Comparison of ENCODE assay signal across 9 cellular contexts in genomic region chr17:82384730-82385429, GRCh38. TPM values are rescaled to one million over a fixed set of nuclear protein-coding genes. Genes with fewer than 3 reads are reported as not detected.
A peak's percentile ranks its signal among the peaks of the same experiment; 100 is the strongest.
DNase-seq lines count a peak whose midpoint lies in the region; ATAC-seq and TF ChIP-seq lines count a peak whose summit lies in the region.
"Had no signal": no experiment of that assay in that cellular context is flagged by ENCODE, and none has a peak within 500 bp of the region (broad histone marks: within the 10 kb centered on the region; RNA-seq: fewer than 3 reads in every experiment).

No MANE protein-coding gene starts in this region.

- TF ChIP-seq CTCF in brain microvascular endothelial cell (IDR thresholded peaks at IDR 0.05; ENCODE audit: low read depth, low read length, missing control alignments), result no peak
- TF ChIP-seq CTCF in osteocyte (IDR thresholded peaks at IDR 0.05), result no peak

- peaks cover 61% of the 10 kb centered on the region for H3K27me3 Mint-ChIP-seq in stimulated activated naive CD8-positive, alpha-beta T cell treated with anti-CD3 and anti-CD28 coated beads, Interleukin-15, amount 100 ng/mL, for 72 hours
- H3K27me3 Mint-ChIP-seq in activated T-cell treated with anti-CD3 and anti-CD28 coated beads, Interleukin-2, amount 50 U/mL, for 4 hours (ENCODE audit: low read depth), result peaks cover 33% of the 10 kb centered on the region
- peaks cover 13% of the 10 kb centered on the region for H3K27me3 Mint-ChIP-seq in osteocyte (ENCODE audit: unreplicated experiment)

- peaks cover 11% of the 10 kb centered on the region for H3K4me1 Mint-ChIP-seq in stimulated activated naive CD8-positive, alpha-beta T cell treated with anti-CD3 and anti-CD28 coated beads, Interleukin-15, amount 100 ng/mL, for 72 hours
- peaks cover 3% of the 10 kb centered on the region for H3K4me1 Mint-ChIP-seq in activated T-cell treated with anti-CD3 and anti-CD28 coated beads, Interleukin-2, amount 50 U/mL, for 4 hours (ENCODE audit: low read depth)
- peaks cover 11% of the 10 kb centered on the region for H3K4me1 Mint-ChIP-seq in osteocyte (ENCODE audit: unreplicated experiment)

- no peaks in the 10 kb centered on the region for H3K36me3 ChIP-seq in brain microvascular endothelial cell (replicated peaks)

- DNase-seq in DMS79 (lab: John Stamatoyannopoulos, UW) (peak; percentile 53), NCI-H1694 treated with DMSO at 0.1 percent for 48 hours (lab: John Stamatoyannopoulos, UW) (peak; percentile 38), brain microvascular endothelial cell (peak; percentile 7), mucosa of gallbladder (ENCODE audit: low spot score) (peak; percentile 53), osteocyte (ENCODE audit: extremely low spot score, unreplicated experiment) (no peak)
- no peak for DNase-seq in stimulated activated CD4-positive, alpha-beta T cell treated with anti-CD3 and anti-CD28 coated beads, Interleukin-4, amount 100 ng/mL, for 4 hours
- no peak for DNase-seq in stimulated activated naive CD8-positive, alpha-beta T cell treated with anti-CD3 and anti-CD28 coated beads, Interleukin-15, amount 100 ng/mL, for 72 hours
- DNase-seq in activated T-cell treated with anti-CD3 and anti-CD28 coated beads, Interleukin-2, amount 50 U/mL, for 4 hours, result no peak

- H3K36me3 Mint-ChIP-seq in activated T-cell treated with anti-CD3 and anti-CD28 coated beads, Interleukin-2, amount 50 U/mL, for 4 hours (ENCODE audit: insufficient read depth), result no peaks in the 10 kb centered on the region
- no peaks in the 10 kb centered on the region for H3K36me3 Mint-ChIP-seq in osteocyte (ENCODE audit: unreplicated experiment)

- ATAC-seq in stimulated activated naive CD8-positive, alpha-beta T cell treated with anti-CD3 and anti-CD28 coated beads, Interleukin-15, amount 100 ng/mL, for 72 hours, result no peak
- no peak for ATAC-seq in activated T-cell treated with anti-CD3 and anti-CD28 coated beads, Interleukin-2, amount 50 U/mL, for 4 hours

- H3K4me3 Mint-ChIP-seq in stimulated activated naive CD8-positive, alpha-beta T cell treated with anti-CD3 and anti-CD28 coated beads, Interleukin-15, amount 100 ng/mL, for 72 hours, result no peak overlapping the region
- no peak overlapping the region for H3K4me3 Mint-ChIP-seq in activated T-cell treated with anti-CD3 and anti-CD28 coated beads, Interleukin-2, amount 50 U/mL, for 4 hours
- no peak overlapping the region for H3K4me3 Mint-ChIP-seq in osteocyte (ENCODE audit: unreplicated experiment)

- no peak overlapping the region for H3K4me3 ChIP-seq in brain microvascular endothelial cell (ENCODE audit: low read depth, low read length)

- in situ Hi-C loops in brain microvascular endothelial cell (cut with HindIII; ENCODE audit: low pct_ligation_motif_present, low sequenced_read_pairs), result no loop called here

- no peak overlapping the region for H3K27ac Mint-ChIP-seq in stimulated activated naive CD8-positive, alpha-beta T cell treated with anti-CD3 and anti-CD28 coated beads, Interleukin-15, amount 100 ng/mL, for 72 hours
- no peak overlapping the region for H3K27ac Mint-ChIP-seq in osteocyte (ENCODE audit: unreplicated experiment)

- peaks cover 19% of the 10 kb centered on the region for H3K27me3 ChIP-seq in brain microvascular endothelial cell (replicated peaks)

- H3K9me3 Mint-ChIP-seq in stimulated activated naive CD8-positive, alpha-beta T cell treated with anti-CD3 and anti-CD28 coated beads, Interleukin-15, amount 100 ng/mL, for 72 hours, result no peaks in the 10 kb centered on the region
- H3K9me3 Mint-ChIP-seq in activated T-cell treated with anti-CD3 and anti-CD28 coated beads, Interleukin-2, amount 50 U/mL, for 4 hours, result no peaks in the 10 kb centered on the region
- no peaks in the 10 kb centered on the region for H3K9me3 Mint-ChIP-seq in osteocyte (ENCODE audit: unreplicated experiment)

- no peak overlapping the region for H3K27ac ChIP-seq in brain microvascular endothelial cell

RNA-seq across cellular contexts. Expression of gene UTS2R, which starts 13.3 kb away (rescaled TPM):
- not detected for total RNA-seq in mucosa of gallbladder
- total RNA-seq in activated T-cell treated with anti-CD3 and anti-CD28 coated beads, Interleukin-2, amount 50 U/mL, for 4 hours, result not detected
- not detected in 2 replicates for total RNA-seq in osteocyte
- total RNA-seq: glomerular endothelial cell had no signal

RNA-seq across cellular contexts. Expression of gene TEX19, which starts 25.8 kb away (rescaled TPM):
- total RNA-seq in mucosa of gallbladder (not detected), osteocyte (not detected in 2 replicates)
- total RNA-seq in activated T-cell treated with anti-CD3 and anti-CD28 coated beads, Interleukin-2, amount 50 U/mL, for 4 hours, result under 1 TPM; 0.16 to 0.38 (median 0.25) TPM
- total RNA-seq: glomerular endothelial cell had no signal

RNA-seq across cellular contexts. Expression of gene HEXD, which starts 33.3 kb away (rescaled TPM):
- total RNA-seq in mucosa of gallbladder, result 55.1 TPM
- total RNA-seq in activated T-cell treated with anti-CD3 and anti-CD28 coated beads, Interleukin-2, amount 50 U/mL, for 4 hours, result 10 to 100 TPM; 16.5 to 19.9 (median 19.0) TPM
- 21.9 and 26.5 TPM in 2 replicates for total RNA-seq in osteocyte

RNA-seq across cellular contexts. Expression of gene OGFOD3, which starts 33.5 kb away (rescaled TPM):
- total RNA-seq in mucosa of gallbladder (45.6 TPM), osteocyte (30.7 and 32.8 TPM in 2 replicates)
- total RNA-seq in activated T-cell treated with anti-CD3 and anti-CD28 coated beads, Interleukin-2, amount 50 U/mL, for 4 hours, result 10 to 100 TPM; 23.2 to 29.1 (median 24.0) TPM

RNA-seq across cellular contexts. Expression of gene SECTM1, which starts 51.3 kb away (rescaled TPM):
- total RNA-seq in mucosa of gallbladder (8.5 TPM), osteocyte (24.1 and 28.6 TPM in 2 replicates)
- total RNA-seq in activated T-cell treated with anti-CD3 and anti-CD28 coated beads, Interleukin-2, amount 50 U/mL, for 4 hours, result 1 to 10 TPM; 2.6 to 3.8 (median 3.0) TPM

Comparison
In these comparisons a context has a peak if more than half of its experiments do, and no peak if none do; other contexts are left out.
1. DNase-seq: peak in DMS79 (single experiment), NCI-H1694 treated with DMSO at 0.1 percent for 48 hours (single experiment), brain microvascular endothelial cell (single experiment) and mucosa of gallbladder (single experiment); none in stimulated activated CD4-positive, alpha-beta T cell treated with anti-CD3 and anti-CD28 coated beads, Interleukin-4, amount 100 ng/mL, for 4 hours (0 of 2), stimulated activated naive CD8-positive, alpha-beta T cell treated with anti-CD3 and anti-CD28 coated beads, Interleukin-15, amount 100 ng/mL, for 72 hours (0 of 2), activated T-cell treated with anti-CD3 and anti-CD28 coated beads, Interleukin-2, amount 50 U/mL, for 4 hours (single experiment) and osteocyte (single experiment).